28 cellular contexts compared by ENCODE assay signal in the genomic region with DNA sequence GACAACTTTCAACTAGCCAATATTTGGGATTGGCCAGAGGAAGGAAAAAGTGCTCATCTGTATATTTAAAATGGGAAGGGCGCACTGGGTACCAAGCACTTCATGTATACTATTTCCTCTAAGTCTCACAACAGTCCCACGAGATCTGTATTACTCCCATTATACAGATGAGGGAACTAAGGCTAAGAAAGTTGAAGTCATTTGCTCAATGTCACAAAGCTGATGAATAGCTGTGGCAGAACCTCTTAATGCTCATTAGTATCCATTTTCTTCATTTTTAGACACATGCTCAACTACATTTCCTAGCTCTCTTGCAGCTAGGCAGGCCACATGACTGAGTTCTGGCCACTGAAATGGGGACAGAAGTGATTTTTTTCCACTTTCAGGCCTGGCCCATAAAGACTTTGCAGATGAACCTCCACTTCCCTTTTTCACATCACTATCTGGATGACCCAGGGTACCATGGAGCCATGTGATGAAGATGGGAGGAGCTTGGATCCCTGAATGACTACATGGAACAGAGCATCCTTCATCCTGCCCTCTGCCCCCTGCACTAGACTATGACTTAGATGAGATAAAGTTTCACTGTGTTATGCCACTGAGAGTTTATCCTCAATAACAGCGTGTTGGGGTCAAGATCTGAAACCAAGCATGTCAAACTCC. TPM values are rescaled to one million over a fixed set of nuclear protein-coding genes. Genes with fewer than 3 reads are reported as not detected.
DNase-seq lines count a peak whose midpoint lies in the region; ATAC-seq, FAIRE-seq and TF ChIP-seq lines count a peak whose summit lies in the region.
"Had no signal": no experiment of that assay in that cellular context is flagged by ENCODE, and none has a peak within 500 bp of the region (broad histone marks: within the 10 kb centered on the region; RNA-seq: fewer than 3 reads in every experiment).

No MANE protein-coding gene starts in this region.

- H3K9ac ChIP-seq in BLaER1 = no peak overlapping the region
- no peak overlapping the region for H3K9ac ChIP-seq in GM12878 (ENCODE audit: control insufficient read depth, insufficient read depth, low read length)

- TF ChIP-seq CTCF in OCI-LY7 (conservative IDR thresholded peaks at IDR 0.05; ENCODE audit: low read length) (no peak), GM12878 (IDR thresholded peaks at IDR 0.05 in 2 of 3, conservative IDR thresholded peaks at IDR 0.05 in 1 of 3; ENCODE audit: control insufficient read depth in 2 of 3, extremely low read depth in 1 of 3, insufficient read depth in 1 of 3, low read depth in 3 of 3, low read length in 3 of 3) (no peak), left lung (IDR thresholded peaks at IDR 0.05) (no peak)

- no peak for TF ChIP-seq POLR2A in GM12878 (IDR thresholded peaks at IDR 0.05; ENCODE audit: low read depth, low read length)

- POLR2A ChIA-PET in OCI-LY7 (lab: Charles Lee) (no interaction called here), GM12878 (lab: Charles Lee) (no interaction called here)

- H2AFZ ChIP-seq in OCI-LY7 (ENCODE audit: low read length) = no peak overlapping the region
- no peak overlapping the region for H2AFZ ChIP-seq in GM12878 (ENCODE audit: control insufficient read depth, low read depth, low read length)

- intact Hi-C loops in OCI-LY7 (cut with micrococcal nuclease; ENCODE audit: unreplicated experiment) (no loop called here), GM12878 (cut with micrococcal nuclease; ENCODE audit: unreplicated experiment) (no loop called here), left lung (cut with DNase I) (no loop called here)

- H3K9me3 ChIP-seq in BLaER1 (0 out of 2 replicates have a peak, but pooled peaks cover 10% of the 10 kb centered on the region), OCI-LY7 (ENCODE audit: low read length) (no peaks in the 10 kb centered on the region), GM12878 (replicated peaks; ENCODE audit: control insufficient read depth, insufficient read depth, low read length) (no peaks in the 10 kb centered on the region), left lung (peaks cover 0 to 5% of the 10 kb centered on the region in 2 donors)
- H3K9me3 ChIP-seq: A549, ovary, upper lobe of left lung had no signal

- no peak for TF ChIP-seq RAD21 in GM12878 (IDR thresholded peaks at IDR 0.05; ENCODE audit: insufficient read depth, low read depth, low read length)

- ATAC-seq in GM12878 = peak; percentile 37
- no peak for ATAC-seq in left lung
- ATAC-seq: A549; activated T-cell treated with anti-CD3 and anti-CD28 coated beads, Interleukin-2, amount 50 U/mL, for 72 hours had no signal

- H3K4me2 ChIP-seq in BLaER1 (0 out of 2 replicates have a peak overlapping the region, but pooled peaks have one; percentile 0), OCI-LY7 (ENCODE audit: low read length) (no peak overlapping the region), GM12878 (ENCODE audit: control insufficient read depth, insufficient read depth) (no peak overlapping the region)
- H3K4me2 ChIP-seq: A549 had no signal

- peaks cover 59% of the 10 kb centered on the region for H3K4me1 ChIP-seq in BLaER1
- H3K4me1 ChIP-seq in OCI-LY7 (ENCODE audit: insufficient read depth, low read length, poor library complexity, severe bottlenecking) = peaks cover 8% of the 10 kb centered on the region
- peaks cover 21% of the 10 kb centered on the region for H3K4me1 ChIP-seq in GM12878 (ENCODE audit: control insufficient read depth, insufficient read depth, low read length)
- H3K4me1 ChIP-seq in left lung = peaks cover 20 to 25% of the 10 kb centered on the region in 2 donors
- H3K4me1 ChIP-seq: A549 had no signal

- H3K36me3 ChIP-seq in BLaER1 (no peaks in the 10 kb centered on the region), OCI-LY7 (ENCODE audit: insufficient read depth, low read length) (no peaks in the 10 kb centered on the region), GM12878 (ENCODE audit: control insufficient read depth in 2 of 2, insufficient read depth in 2 of 2, low read length in 1 of 2) (no peaks in the 10 kb centered on the region), left lung (no peaks in the 10 kb centered on the region)
- H3K36me3 ChIP-seq: brain microvascular endothelial cell, ovary, upper lobe of left lung had no signal

- H3K27me3 ChIP-seq in BLaER1 (no peaks in the 10 kb centered on the region), GM12878 (replicated peaks in 1 of 2; ENCODE audit: control insufficient read depth in 2 of 2, insufficient read depth in 2 of 2, low read length in 1 of 2) (no peaks in the 10 kb centered on the region), left lung (no peaks in the 10 kb centered on the region)
- H3K27me3 ChIP-seq: brain microvascular endothelial cell, ovary, upper lobe of left lung had no signal

- RAD21 ChIA-PET in GM12878 (lab: Charles Lee; ENCODE audit: unreplicated experiment) = interaction anchor here (0.6 to 1.4 kb wide), 3 partner anchors 26 to 164 kb away, joined by 3 to 4 read pairs (median 3); no protein-coding TSS in a partner anchor

- no peak for FAIRE-seq in GM12878 (lab: Jason Lieb, UNC)
- FAIRE-seq in GM19239 (lab: Jason Lieb, UNC) = no peak
- FAIRE-seq: A549, small intestine had no signal

- H4K20me1 ChIP-seq in BLaER1 (no peaks in the 10 kb centered on the region), OCI-LY7 (ENCODE audit: insufficient read depth, low read length) (no peaks in the 10 kb centered on the region), GM12878 (ENCODE audit: control insufficient read depth, insufficient read depth) (no peaks in the 10 kb centered on the region)

- no peaks in the 10 kb centered on the region for H3K9me2 ChIP-seq in OCI-LY7 (ENCODE audit: insufficient read depth, low read length)

- WGBS in GM12878 (ENCODE audit: insufficient coverage, insufficient replicate concordance, low lambda C conversion rate, missing lambda C conversion rate) = 62% methylated on average over 3 of the region's 3 CpGs

- no TSS peak for BruUV-seq in OCI-LY7 (replicated peaks; lab: Mats Ljungman, UMichigan)
- no TSS peak for BruUV-seq in GM12878 (replicated peaks; lab: Mats Ljungman, UMichigan)

- SMC1A ChIA-PET in GM12878 (lab: Charles Lee; ENCODE audit: uncharacterized antibody, unreplicated experiment) = interaction anchor here (0.5 to 1.4 kb wide), 4 partner anchors 10 to 163 kb away, joined by 3 read pairs; no protein-coding TSS in a partner anchor

- CTCF ChIA-PET in OCI-LY7 (lab: Charles Lee; ENCODE audit: unreplicated experiment) = no interaction called here
- CTCF ChIA-PET in GM12878 (lab: Yijun Ruan, JAX) = interaction anchor here (1.0 to 1.8 kb wide), 3 partner anchors 10 to 163 kb away, joined by 5 to 12 read pairs (median 6); no protein-coding TSS in a partner anchor

- H3K4me3 ChIP-seq in BLaER1 (no peak overlapping the region), OCI-LY7 (ENCODE audit: low read depth, low read length, poor library complexity, severe bottlenecking) (no peak overlapping the region), GM12878 (no peak overlapping the region), left lung (no peak overlapping the region)
- H3K4me3 ChIP-seq: A549, lung, ovary, upper lobe of left lung had no signal

- no peak overlapping the region for H3K27ac ChIP-seq in BLaER1
- no peak overlapping the region for H3K27ac ChIP-seq in OCI-LY7 (ENCODE audit: low read depth, low read length, poor library complexity, severe bottlenecking)
- H3K27ac ChIP-seq in GM12878 (ENCODE audit: control insufficient read depth, insufficient read depth) = no peak overlapping the region
- no peak overlapping the region for H3K27ac ChIP-seq in left lung
- H3K27ac ChIP-seq: A549, brain microvascular endothelial cell, epithelial cell of prostate, HL-60, ovary had no signal

- DNase-seq in KBM-7 = peak; percentile 53
- peak; percentile 10 for DNase-seq in OCI-LY7 (ENCODE audit: low spot score)
- DNase-seq in GM12878 (ENCODE audit: low read depth, low spot score) = no peak
- DNase-seq in left lung = no peak
- no peak for DNase-seq in GM19239 (ENCODE audit: insufficient read length, low spot score)
- no peak for DNase-seq in effector CD8-positive, alpha-beta T cell (lab: John Stamatoyannopoulos, UW)
- DNase-seq in NCI-H1694 (lab: John Stamatoyannopoulos, UW) = no peak
- DNase-seq: activated CD4-positive, alpha-beta T cell treated with anti-CD3 and anti-CD28 coated beads, Interleukin-2, amount 10 ng/mL, durations not matched to agents 24 days and 14 days; activated naive CD4-positive, alpha-beta T cell treated with anti-CD3 and anti-CD28 coated beads for 36 hours; activated T-cell treated with anti-CD3 and anti-CD28 coated beads, Interleukin-2, amount 50 U/mL, for 72 hours; AML-193; brain microvascular endothelial cell; CD8-positive, alpha-beta memory T cell; DMS153; effector CD4-positive, alpha-beta T cell; kidney glomerular epithelial cell; NCI-H1417; NCI-H2081; NCI-H226; nephron progenitor cell; ovary; small intestine; upper lobe of left lung had no signal

- H3K79me2 ChIP-seq in OCI-LY7 (ENCODE audit: insufficient read depth, low read depth, low read length) = no peaks in the 10 kb centered on the region
- no peaks in the 10 kb centered on the region for H3K79me2 ChIP-seq in GM12878 (ENCODE audit: control insufficient read depth, insufficient read depth, low read length)

- TF ChIP-seq EP300 in GM12878 (IDR thresholded peaks at IDR 0.05; ENCODE audit: borderline replicate concordance in 1 of 2, control insufficient read depth in 1 of 2, low read depth in 2 of 2, low read length in 2 of 2) = no peak

- in situ Hi-C loops in KBM-7 (cut with MboI; ENCODE audit: low pct_unique_long_range_greater_than_20kb, low sequenced_read_pairs) (no loop called here), GM12878 (cut with MboI) (no loop called here)

RNA-seq across cellular contexts. Expression of a gene that starts 31.8 kb away (rescaled TPM):
- total RNA-seq in OCI-LY7 (2014; rRNA removed; shearing (Covaris generic)) = 2.7 and 4.7 TPM in 2 replicates
- 2.9 and 3.7 TPM in 2 replicates for total RNA-seq in OCI-LY7 (2022)
- 11.6 and 13.9 TPM in 2 replicates for total RNA-seq in GM12878 (2013; cell fraction: nucleolus; rRNA removed)
- total RNA-seq in GM12878 (2014; rRNA removed) = 7.3 and 8.1 TPM in 2 replicates
- total RNA-seq in GM12878 (2014; rRNA removed; fragmentation: Illumina TruSeq; extraction: Trizol) = 9.4 and 11.5 TPM in 2 replicates
- total RNA-seq in GM12878 (2021) = 9.5 and 11.2 TPM in 2 replicates
- polyA plus RNA-seq in GM12878 (2011; ENCODE audit: low read depth) = 24.4 TPM
- 13.9 and 15.9 TPM in 2 replicates for polyA plus RNA-seq in GM12878 (2011; rRNA removed)
- polyA plus RNA-seq in GM12878 (2011; cell fraction: cytosol; rRNA removed) = 8.8 and 10.4 TPM in 2 replicates
- polyA plus RNA-seq in GM12878 (2011; cell fraction: nucleus; rRNA removed) = 15.9 and 21.2 TPM in 2 replicates
- polyA plus RNA-seq in GM12878 (2012) = 24.2 and 26.5 TPM in 2 replicates
- polyA plus RNA-seq in GM12878 (2014; fragmentation: Illumina TruSeq; extraction: Trizol) = 9.5 and 11.5 TPM in 2 replicates
- 1 to 10 TPM; 3.0 to 3.4 TPM for polyA plus RNA-seq in GM12878 (2014; fragmentation: Nextera tagmentation; extraction: Ambion mirVana)
- 8.5 and 11.4 TPM in 2 replicates for polyA plus RNA-seq in GM12878 (2014; rRNA removed)
- polyA plus RNA-seq in GM12878 (2016; fragmentation: Nextera tagmentation; extraction: Ambion mirVana) = 1 to 10 TPM; 5.6 to 6.7 TPM
- polyA minus RNA-seq in GM12878 (2011; rRNA and poly(A)+ RNA removed) = 12.6 and 17.7 TPM in 2 replicates
- polyA minus RNA-seq in GM12878 (2011; cell fraction: cytosol; rRNA and poly(A)+ RNA removed) = 4.6 and 6.1 TPM in 2 replicates
- 19.9 and 25.7 TPM in 2 replicates for polyA minus RNA-seq in GM12878 (2011; cell fraction: nucleus; rRNA and poly(A)+ RNA removed)
- total RNA-seq in left lung = 10 to 100 TPM; 14.0 to 57.7 TPM
- polyA plus RNA-seq: CD8-positive, alpha-beta memory T cell had no signal

RNA-seq across cellular contexts. Expression of a gene that starts 59.3 kb away (rescaled TPM):
- 2.1 and 2.3 TPM in 2 replicates for total RNA-seq in OCI-LY7 (2014; rRNA removed; shearing (Covaris generic))
- 3.1 and 4.2 TPM in 2 replicates for total RNA-seq in OCI-LY7 (2022)
- 10.3 and 10.7 TPM in 2 replicates for total RNA-seq in GM12878 (2013; cell fraction: nucleolus; rRNA removed)
- 41.9 and 50.4 TPM in 2 replicates for total RNA-seq in GM12878 (2014; rRNA removed)
- total RNA-seq in GM12878 (2014; rRNA removed; fragmentation: Illumina TruSeq; extraction: Trizol) = 28.7 and 30.6 TPM in 2 replicates
- 44.9 and 47.5 TPM in 2 replicates for total RNA-seq in GM12878 (2021)
- polyA plus RNA-seq in GM12878 (2011; ENCODE audit: low read depth) = 9.6 TPM
- polyA plus RNA-seq in GM12878 (2011; rRNA removed) = 15.1 and 25.6 TPM in 2 replicates
- polyA plus RNA-seq in GM12878 (2011; cell fraction: cytosol; rRNA removed) = 31.7 and 44.5 TPM in 2 replicates
- polyA plus RNA-seq in GM12878 (2011; cell fraction: nucleus; rRNA removed) = 26.0 and 28.6 TPM in 2 replicates
- 7.8 and 9.7 TPM in 2 replicates for polyA plus RNA-seq in GM12878 (2012)
- 7.6 and 31.1 TPM in 2 replicates for polyA plus RNA-seq in GM12878 (2014; fragmentation: Illumina TruSeq; extraction: Trizol)
- 10 to 100 TPM; 11.1 to 12.3 TPM for polyA plus RNA-seq in GM12878 (2014; fragmentation: Nextera tagmentation; extraction: Ambion mirVana)
- polyA plus RNA-seq in GM12878 (2014; rRNA removed) = 56.7 and 56.8 TPM in 2 replicates
- polyA plus RNA-seq in GM12878 (2016; fragmentation: Nextera tagmentation; extraction: Ambion mirVana) = 10 to 100 TPM; 20.4 to 33.2 TPM
- polyA minus RNA-seq in GM12878 (2011; rRNA and poly(A)+ RNA removed) = 5.7 and 9.1 TPM in 2 replicates
- 4.2 and 4.8 TPM in 2 replicates for polyA minus RNA-seq in GM12878 (2011; cell fraction: cytosol; rRNA and poly(A)+ RNA removed)
- polyA minus RNA-seq in GM12878 (2011; cell fraction: nucleus; rRNA and poly(A)+ RNA removed) = 4.2 and 5.8 TPM in 2 replicates
- 1 to 10 TPM; 6.4 to 9.0 TPM for total RNA-seq in left lung

Comparison
In these comparisons a context has a peak if more than half of its experiments do, and no peak if none do; other contexts are left out.
1. DNase-seq: peak in KBM-7 (single experiment) and OCI-LY7 (single experiment); none in GM12878 (single experiment), left lung (0 of 2), GM19239 (single experiment), effector CD8-positive, alpha-beta T cell (single experiment) and NCI-H1694 (single experiment).